In the genomic region with DNA sequence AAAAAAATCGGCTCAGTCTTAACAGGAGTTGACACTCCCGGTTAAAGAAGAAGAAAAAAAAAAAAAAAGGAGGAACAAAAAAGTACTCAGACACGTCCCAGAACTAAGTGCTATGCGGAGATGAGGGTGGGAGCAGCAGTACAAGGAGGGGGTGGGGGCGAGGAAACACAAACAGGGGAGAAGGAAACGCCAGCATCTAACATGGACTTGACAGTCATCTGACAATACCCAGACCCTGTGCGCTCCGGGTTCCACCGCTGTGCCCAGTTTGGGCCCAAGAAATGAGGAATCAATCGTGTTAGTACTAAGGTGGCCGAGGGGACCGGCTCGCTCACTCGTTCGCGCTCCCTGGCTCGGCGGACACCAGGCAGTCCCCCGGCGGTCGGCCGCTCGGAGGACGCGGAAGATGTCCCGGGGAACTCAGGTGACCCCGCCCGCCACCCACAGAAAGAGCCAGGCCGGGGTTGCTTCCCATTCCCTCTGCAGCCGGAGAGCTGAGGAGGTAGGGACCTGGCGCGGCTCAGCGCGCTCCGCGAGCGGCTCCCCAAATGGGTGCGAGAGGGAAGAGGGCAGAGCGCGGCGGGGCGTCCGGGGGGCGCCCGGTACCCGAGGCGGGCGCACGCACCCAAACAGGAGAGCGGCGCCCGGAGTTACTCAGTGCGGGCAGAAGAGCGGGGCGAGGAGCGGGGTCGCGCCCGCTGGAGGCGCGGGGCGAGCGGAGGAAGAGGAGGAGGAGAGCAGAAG, we compare ENCODE assay signal across 8 cellular contexts. TPM values are rescaled to one million over a fixed set of nuclear protein-coding genes. Genes with fewer than 3 reads are reported as not detected.
DNase-seq lines count a peak whose midpoint lies in the region; ATAC-seq, FAIRE-seq and TF ChIP-seq lines count a peak whose summit lies in the region.

No MANE protein-coding gene starts in this region.

- no peaks in the 10 kb centered on the region for H3K9me3 Mint-ChIP-seq in Caco-2 (ENCODE audit: unreplicated experiment)

- no peaks in the 10 kb centered on the region for H3F3A ChIP-seq in neural cell (ENCODE audit: insufficient read depth, low read length, poor library complexity, severe bottlenecking)

- intact Hi-C loops in Caco-2 (cut with micrococcal nuclease; ENCODE audit: unreplicated experiment), result no loop called here

- no peaks in the 10 kb centered on the region for H3K9me2 ChIP-seq in neural cell (ENCODE audit: insufficient read depth, low read length)

- no peak for FAIRE-seq in GM12892 (lab: Jason Lieb, UNC)

- H3K4me3 ChIP-seq in Caco-2 (ENCODE audit: low read depth, low read length) (no peak overlapping the region; the same call in 1 of the 2 replicates), RWPE2 (ENCODE audit: severe bottlenecking) (peak overlapping the region; percentile 99), neural cell (ENCODE audit: low read length) (peak overlapping the region; percentile 89)

- TF ChIP-seq CTCF in Caco-2 (IDR thresholded peaks at IDR 0.05; ENCODE audit: insufficient read depth in 1 of 2, low read depth in 1 of 2, low read length in 1 of 2, severe bottlenecking in 1 of 2, unreplicated experiment in 1 of 2), result no peak
- no peak for TF ChIP-seq CTCF in RWPE2 (IDR thresholded peaks at IDR 0.05; ENCODE audit: poor library complexity, severe bottlenecking)
- TF ChIP-seq CTCF in neural cell (IDR thresholded peaks at IDR 0.05; ENCODE audit: poor library complexity, severe bottlenecking), result no peak

- peak overlapping the region; percentile 65 for H3K27ac ChIP-seq in RWPE2 (ENCODE audit: poor library complexity, severe bottlenecking)
- no peak overlapping the region for H3K27ac ChIP-seq in neural cell (ENCODE audit: low read length)

- no TSS peak for BruUV-seq in Caco-2 (replicated peaks; lab: Mats Ljungman, UMichigan)

- no peaks in the 10 kb centered on the region for H3K36me3 Mint-ChIP-seq in Caco-2 (ENCODE audit: insufficient read depth, unreplicated experiment)

- peak overlapping the region; percentile 21 for H3K4me2 ChIP-seq in neural cell (ENCODE audit: low read length)

- no peak for TF ChIP-seq EP300 in neural cell (conservative IDR thresholded peaks at IDR 0.05; ENCODE audit: poor library complexity, severe bottlenecking)

- H3K4me1 ChIP-seq in Caco-2 (no peaks in the 10 kb centered on the region), RWPE2 (ENCODE audit: insufficient read depth, poor library complexity, severe bottlenecking) (peaks cover 2% of the 10 kb centered on the region)

- H3K79me2 ChIP-seq in neural cell (replicated peaks; ENCODE audit: insufficient read depth, low read length), result peaks cover 12% of the 10 kb centered on the region

- peak; percentile 48 for ATAC-seq in RWPE2 (ENCODE audit: low read depth)
- peak; percentile 18 for ATAC-seq in esophagus mucosa
- no peak for ATAC-seq in GM19395 (IDR thresholded peaks at IDR 0.05; ENCODE audit: unreplicated experiment)

- DNase-seq in Caco-2 (no peak), RWPE2 (ENCODE audit: low spot score) (no peak), GM19238 (ENCODE audit: insufficient read length, low spot score) (no peak), NOMO-1 treated with DMSO at 0.1 percent for 48 hours (lab: John Stamatoyannopoulos, UW; ENCODE audit: unreplicated experiment) (no peak), GM12892 (ENCODE audit: insufficient read length) (no peak)

- peak; percentile 49 for TF ChIP-seq RAD21 in neural cell (conservative IDR thresholded peaks at IDR 0.05)

- H3K9ac ChIP-seq in neural cell (ENCODE audit: low read length), result peak overlapping the region; percentile 59

- no peak for TF ChIP-seq POLR2A in GM12892 (IDR thresholded peaks at IDR 0.05; ENCODE audit: low read depth, low read length)

- peak overlapping the region; percentile 67 for H3K4me3 Mint-ChIP-seq in Caco-2 (ENCODE audit: unreplicated experiment)

- no peak overlapping the region for H2AFZ ChIP-seq in neural cell (ENCODE audit: low read depth, low read length)

- no peaks in the 10 kb centered on the region for H4K20me1 ChIP-seq in neural cell (ENCODE audit: insufficient read depth)

- H3K27me3 Mint-ChIP-seq in Caco-2 (ENCODE audit: insufficient read depth, unreplicated experiment), result peaks cover 23% of the 10 kb centered on the region

- H3K9me3 ChIP-seq in Caco-2 (no peaks in the 10 kb centered on the region), RWPE2 (ENCODE audit: severe bottlenecking) (no peaks in the 10 kb centered on the region), neural cell (ENCODE audit: low read length) (no peaks in the 10 kb centered on the region)

- CTCF ChIA-PET in Caco-2 (lab: Charles Lee), result no interaction called here

- H3K27me3 ChIP-seq in Caco-2 (replicated peaks; ENCODE audit: control insufficient read depth, insufficient read depth, low read length), result no peaks in the 10 kb centered on the region; the same call in 1 of the 2 replicates
- no peaks in the 10 kb centered on the region for H3K27me3 ChIP-seq in RWPE2 (ENCODE audit: insufficient read depth, poor library complexity, severe bottlenecking)
- H3K27me3 ChIP-seq in neural cell (ENCODE audit: insufficient read depth, low read depth, low read length), result peaks cover 42% of the 10 kb centered on the region

- H3K27ac Mint-ChIP-seq in Caco-2 (ENCODE audit: unreplicated experiment), result no peak overlapping the region

- POLR2A ChIA-PET in Caco-2 (lab: Charles Lee), result no interaction called here

- H3K4me1 Mint-ChIP-seq in Caco-2 (ENCODE audit: low read depth, unreplicated experiment), result no peaks in the 10 kb centered on the region

- no peaks in the 10 kb centered on the region for H3K36me3 ChIP-seq in Caco-2 (ENCODE audit: control insufficient read depth, insufficient read depth, low read length)
- no peaks in the 10 kb centered on the region for H3K36me3 ChIP-seq in RWPE2 (ENCODE audit: low read depth)
- no peaks in the 10 kb centered on the region for H3K36me3 ChIP-seq in neural cell (ENCODE audit: insufficient read depth, low read length)

TF ChIP-seq in neural cell, 6 proteins besides CTCF, POLR2A, EP300 and RAD21:
- TF ChIP-seq TAF1 (IDR thresholded peaks at IDR 0.05; ENCODE audit: low read depth) (no peak), SMC3 (conservative IDR thresholded peaks at IDR 0.05; ENCODE audit: poor library complexity) (peak; percentile 63), MXI1 (conservative IDR thresholded peaks at IDR 0.05; ENCODE audit: poor library complexity, severe bottlenecking) (peak; percentile 26)

RNA-seq across cellular contexts. Expression of a gene that starts 0.6 kb away (rescaled TPM):
- total RNA-seq in Caco-2 (2022), result not detected in 2 replicates
- 1.6 TPM for total RNA-seq in esophagus mucosa
- 1.7 and 2.4 TPM in 2 replicates for polyA plus RNA-seq in neural cell
- 3.9 and 5.4 TPM in 2 replicates for polyA minus RNA-seq in neural cell
- not detected for polyA plus RNA-seq in GM12892 (2012; ENCODE audit: missing spikeins)
